ENCODE assay signal across 12 cellular contexts in the genomic region with DNA sequence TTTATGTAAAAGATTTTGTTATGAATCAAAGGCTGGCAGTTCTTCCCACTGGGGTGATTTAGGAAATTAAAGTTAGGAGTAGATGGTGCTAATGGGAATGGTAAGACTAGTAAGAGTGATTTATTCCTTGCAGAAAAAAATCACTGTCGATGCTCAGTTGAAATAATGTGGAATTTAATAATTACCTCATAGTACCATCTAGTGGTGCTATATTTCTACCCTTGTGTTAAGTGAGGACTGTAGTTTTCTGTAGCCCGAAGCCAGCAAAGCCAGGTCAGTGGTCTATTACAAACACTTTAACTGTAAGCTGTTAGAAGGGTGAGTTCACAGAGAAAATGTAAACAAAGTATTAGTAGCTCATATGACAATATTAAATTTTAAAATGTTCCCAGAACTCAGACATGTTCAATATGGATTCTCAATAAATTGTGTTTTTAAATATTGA. TPM values are rescaled to one million over a fixed set of nuclear protein-coding genes. Genes with fewer than 3 reads are reported as not detected.
A peak's percentile ranks its signal among the peaks of the same experiment; 100 is the strongest.
DNase-seq lines count a peak whose midpoint lies in the region; ATAC-seq, FAIRE-seq and TF ChIP-seq lines count a peak whose summit lies in the region.
"Had no signal": no experiment of that assay in that cellular context is flagged by ENCODE, and none has a peak within 500 bp of the region (broad histone marks: within the 10 kb centered on the region; RNA-seq: fewer than 3 reads in every experiment).

No MANE protein-coding gene starts in this region.

- TF ChIP-seq CTCF in DOHH2 (IDR thresholded peaks at IDR 0.05; ENCODE audit: low read depth, low read length, poor library complexity, severe bottlenecking) (peak; percentile 15), endothelial cell of umbilical vein (IDR thresholded peaks at IDR 0.05; ENCODE audit: extremely low read depth in 1 of 2, insufficient read depth in 1 of 2, low read depth in 1 of 2, low read length in 2 of 2) (no peak)

- no peak for TF ChIP-seq POLR2A in endothelial cell of umbilical vein (IDR thresholded peaks at IDR 0.05; ENCODE audit: low read depth, low read length)

- H3K4me1 ChIP-seq in DOHH2 (ENCODE audit: control insufficient read depth, low read length) (no peaks in the 10 kb centered on the region), endothelial cell of umbilical vein (ENCODE audit: control insufficient read depth, extremely low read depth, insufficient read depth, low read length) (no peaks in the 10 kb centered on the region)

- no peaks in the 10 kb centered on the region for H3K9me1 ChIP-seq in endothelial cell of umbilical vein (replicated peaks; ENCODE audit: control insufficient read depth, extremely low read depth, insufficient read depth, low read length)

- no peak for ATAC-seq in GM21619 (IDR thresholded peaks at IDR 0.05; ENCODE audit: unreplicated experiment)
- no peak for ATAC-seq in HG03432 (IDR thresholded peaks at IDR 0.05; ENCODE audit: unreplicated experiment)
- no peak for ATAC-seq in HG02798 (IDR thresholded peaks at IDR 0.05; ENCODE audit: poor library complexity, unreplicated experiment)

- no peak overlapping the region for H3K9ac ChIP-seq in endothelial cell of umbilical vein (replicated peaks; ENCODE audit: extremely low read depth, insufficient read depth, low read length)

- no peak overlapping the region for H2AFZ ChIP-seq in endothelial cell of umbilical vein (ENCODE audit: low read depth, low read length)

- BruUV-seq in endothelial cell of umbilical vein (replicated peaks; lab: Mats Ljungman, UMichigan) = no TSS peak

- DNase-seq in NCI-H69 (lab: John Stamatoyannopoulos, UW) (peak; percentile 49), endothelial cell of umbilical vein (ENCODE audit: low read depth, low spot score) (peak; percentile 35), pons (ENCODE audit: low spot score) (peak; percentile 91), mesenteric fat pad (ENCODE audit: low spot score) (no peak)
- DNase-seq: NCI-H524 treated with DMSO at 0.1 percent for 48 hours had no signal

- no peaks in the 10 kb centered on the region for H3F3A ChIP-seq in DOHH2 (ENCODE audit: control insufficient read depth, insufficient read depth)

- CTCF ChIA-PET in endothelial cell of umbilical vein (lab: Charles Lee) = interaction anchor here (0.6 to 2.1 kb wide), 8 partner anchors 26 to 377 kb away, joined by 3 to 20 read pairs (median 6); no protein-coding TSS in a partner anchor

- H3K9me3 ChIP-seq in DOHH2 (ENCODE audit: control insufficient read depth, insufficient read depth, low read length) (no peaks in the 10 kb centered on the region), endothelial cell of umbilical vein (replicated peaks; ENCODE audit: control insufficient read depth, insufficient read depth, low read length) (no peaks in the 10 kb centered on the region)

- H3K27ac ChIP-seq in DOHH2 (ENCODE audit: low read depth, low read length) (no peak overlapping the region), endothelial cell of umbilical vein (ENCODE audit: insufficient read depth, low read depth, low read length) (no peak overlapping the region)

- no peaks in the 10 kb centered on the region for H4K20me1 ChIP-seq in DOHH2 (ENCODE audit: control insufficient read depth, insufficient read depth, low read depth, low read length)
- no peaks in the 10 kb centered on the region for H4K20me1 ChIP-seq in endothelial cell of umbilical vein (replicated peaks; ENCODE audit: control insufficient read depth, extremely low read depth, insufficient read depth, low read length)

- no peaks in the 10 kb centered on the region; the same call in 1 of the 2 replicates for H3K27me3 ChIP-seq in DOHH2 (ENCODE audit: control insufficient read depth, low read length)
- no peaks in the 10 kb centered on the region for H3K27me3 ChIP-seq in endothelial cell of umbilical vein (ENCODE audit: control insufficient read depth in 2 of 2, insufficient read depth in 2 of 2, low read length in 2 of 2)

- no peaks in the 10 kb centered on the region for H3K9me2 ChIP-seq in DOHH2 (replicated peaks; ENCODE audit: control insufficient read depth, low read length)

- H3K4me3 ChIP-seq in DOHH2 (ENCODE audit: low read length) (no peak overlapping the region), endothelial cell of umbilical vein (replicated peaks in 1 of 3; ENCODE audit: insufficient read depth in 1 of 3, low read depth in 1 of 3, low read length in 3 of 3) (no peak overlapping the region)

- no peaks in the 10 kb centered on the region for H3K36me3 ChIP-seq in DOHH2 (ENCODE audit: control insufficient read depth, low read length)
- H3K36me3 ChIP-seq in endothelial cell of umbilical vein (ENCODE audit: control insufficient read depth in 2 of 2, extremely low read depth in 1 of 2, insufficient read depth in 2 of 2, low read length in 2 of 2) = no peaks in the 10 kb centered on the region

- FAIRE-seq in endothelial cell of umbilical vein (lab: Jason Lieb, UNC) = peak; percentile 42

- intact Hi-C loops in endothelial cell of umbilical vein (cut with micrococcal nuclease) = loop anchor here (10.0 kb wide), 1 partner anchor 58 kb away; no protein-coding TSS in a partner anchor

- H3K79me2 ChIP-seq in DOHH2 (ENCODE audit: control insufficient read depth, low read length) (no peaks in the 10 kb centered on the region), endothelial cell of umbilical vein (ENCODE audit: control insufficient read depth, insufficient read depth, low read length) (no peaks in the 10 kb centered on the region)

- dilution Hi-C loops in endothelial cell of umbilical vein (cut with MboI; ENCODE audit: extremely low pct_ligation_motif_present, low sequenced_read_pairs) = no loop called here

- H3K4me2 ChIP-seq in DOHH2 (ENCODE audit: low read length) (no peak overlapping the region), endothelial cell of umbilical vein (ENCODE audit: insufficient read depth, low read length) (no peak overlapping the region)

- POLR2A ChIA-PET in endothelial cell of umbilical vein (lab: Charles Lee) = no interaction called here

TF ChIP-seq in endothelial cell of umbilical vein, 7 proteins besides CTCF, POLR2A, EP300 and RAD21:
- TF ChIP-seq MYC (IDR thresholded peaks at IDR 0.05; ENCODE audit: low read depth, low read length) = no peak
- no peak for TF ChIP-seq EZH2 (IDR thresholded peaks at IDR 0.05; ENCODE audit: borderline replicate concordance, low read depth, low read length, severe bottlenecking)
- no peak for TF ChIP-seq GATA2 (IDR thresholded peaks at IDR 0.05; ENCODE audit: insufficient read depth, insufficient read length, low read depth, low read length)
- no peak for TF ChIP-seq POLR2AphosphoS5 (IDR thresholded peaks at IDR 0.05; ENCODE audit: insufficient read depth, low read depth, low read length)
- TF ChIP-seq, protein P1, sequence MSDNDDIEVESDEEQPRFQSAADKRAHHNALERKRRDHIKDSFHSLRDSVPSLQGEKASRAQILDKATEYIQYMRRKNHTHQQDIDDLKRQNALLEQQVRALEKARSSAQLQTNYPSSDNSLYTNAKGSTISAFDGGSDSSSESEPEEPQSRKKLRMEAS (IDR thresholded peaks at IDR 0.05; ENCODE audit: insufficient read depth, insufficient read length) = no peak
- no peak for TF ChIP-seq JUN (IDR thresholded peaks at IDR 0.05; ENCODE audit: borderline replicate concordance, insufficient read depth, insufficient read length, low read depth)
- no peak for TF ChIP-seq FOS (IDR thresholded peaks at IDR 0.05; ENCODE audit: borderline replicate concordance, insufficient read depth, low read length)

RNA-seq across cellular contexts. Expression of gene GOLGA8J, which starts 39.5 kb away (rescaled TPM):
- total RNA-seq in endothelial cell of umbilical vein (0.35 TPM in 1 of 2 replicates, not detected in the other), mesenteric fat pad (not detected)
- not detected in 2 replicates for polyA plus RNA-seq in endothelial cell of umbilical vein
- polyA plus RNA-seq in endothelial cell of umbilical vein (2011; cell fraction: cytosol; rRNA removed) = 0.04 TPM in 1 of 2 replicates, not detected in the other
- 0.18 TPM in 1 of 2 replicates, not detected in the other for polyA plus RNA-seq in endothelial cell of umbilical vein (2011; cell fraction: nucleus; rRNA removed)
- polyA plus RNA-seq in endothelial cell of umbilical vein (2012) = not detected in 2 replicates
- not detected in 2 replicates for polyA minus RNA-seq in endothelial cell of umbilical vein
- not detected for polyA minus RNA-seq in endothelial cell of umbilical vein (2011; cell fraction: cytosol; rRNA and poly(A)+ RNA removed)
- polyA minus RNA-seq in endothelial cell of umbilical vein (2011; cell fraction: nucleus; rRNA and poly(A)+ RNA removed) = not detected in 2 replicates
- total RNA-seq: activated CD8-positive, alpha-beta memory T cell treated with anti-CD3 and anti-CD28 coated beads for 36 hours; skeletal muscle tissue; urinary bladder had no signal
- polyA plus RNA-seq: urinary bladder had no signal
